9 cellular contexts compared by ENCODE assay signal in the genomic region with DNA sequence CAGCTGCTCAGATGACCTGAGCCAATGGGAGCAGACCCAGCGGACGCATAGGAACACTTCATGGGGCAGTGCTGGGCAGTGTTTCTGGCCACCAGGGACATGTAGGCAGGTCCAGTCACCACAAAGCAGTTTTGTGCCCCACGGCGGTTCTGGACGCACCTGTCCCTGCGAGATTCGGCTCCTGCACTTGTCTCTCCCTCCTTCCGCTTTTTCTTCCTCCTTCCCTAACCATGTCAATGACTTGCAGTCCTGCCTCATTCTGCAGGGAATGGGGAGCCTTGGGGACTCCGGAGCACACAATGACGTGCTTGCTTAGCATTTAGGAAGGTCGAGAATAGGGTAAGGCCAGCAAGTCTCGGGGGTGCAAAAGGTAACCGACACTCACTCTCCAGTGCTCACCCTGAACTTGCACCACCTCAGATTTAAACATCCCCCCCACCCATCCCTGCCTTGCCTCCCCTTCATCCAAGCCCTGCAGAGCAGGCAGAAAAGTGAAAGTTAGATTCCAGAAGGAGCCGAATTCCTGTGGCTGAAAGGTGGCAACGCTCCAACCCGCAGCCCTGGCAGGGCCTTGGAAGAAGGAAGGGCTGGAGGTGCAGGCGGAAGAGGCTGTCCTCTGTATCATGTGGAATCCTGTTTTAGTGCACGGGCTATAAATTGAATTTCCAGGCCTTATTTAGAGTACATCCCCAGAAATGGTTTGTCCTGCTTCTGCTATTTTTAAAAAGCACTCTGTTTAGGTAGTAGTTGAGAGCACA. TPM values are rescaled to one million over a fixed set of nuclear protein-coding genes. Genes with fewer than 3 reads are reported as not detected.
DNase-seq lines count a peak whose midpoint lies in the region; ATAC-seq and TF ChIP-seq lines count a peak whose summit lies in the region.
"Had no signal": no experiment of that assay in that cellular context is flagged by ENCODE, and none has a peak within 500 bp of the region (broad histone marks: within the 10 kb centered on the region; RNA-seq: fewer than 3 reads in every experiment).

No MANE protein-coding gene starts in this region.

- no peak overlapping the region for H3K4me3 ChIP-seq in brain microvascular endothelial cell (ENCODE audit: low read depth, low read length)
- H3K4me3 ChIP-seq in Karpas-422 (ENCODE audit: low read length): no peak overlapping the region

- no peaks in the 10 kb centered on the region for H3K36me3 ChIP-seq in brain microvascular endothelial cell (replicated peaks)
- H3K36me3 ChIP-seq in Karpas-422 (ENCODE audit: insufficient read depth, low read length): 0 out of 2 replicates have a peak, but pooled peaks cover 3% of the 10 kb centered on the region

- no peaks in the 10 kb centered on the region for H3K9me2 ChIP-seq in Karpas-422 (replicated peaks; ENCODE audit: insufficient read depth, low read length)

- no peak for ATAC-seq in HG03439 (IDR thresholded peaks at IDR 0.05; ENCODE audit: unreplicated experiment)
- ATAC-seq in HG03342 (IDR thresholded peaks at IDR 0.05; ENCODE audit: unreplicated experiment): no peak

- peaks cover 28% of the 10 kb centered on the region for H3K4me1 ChIP-seq in Karpas-422 (ENCODE audit: low read length)

- DNase-seq in HCEC 1CT (peak; percentile 82), brain microvascular endothelial cell (peak; percentile 88), kidney tubule cell (ENCODE audit: low spot score) (peak; percentile 91), superior temporal gyrus (ENCODE audit: extremely low spot score) (peak; percentile 47), Karpas-422 (no peak), SKM-1 (lab: John Stamatoyannopoulos, UW; ENCODE audit: unreplicated experiment) (no peak)
- DNase-seq: T-helper 2 cell had no signal

- no peak overlapping the region for H2AFZ ChIP-seq in Karpas-422 (ENCODE audit: low read length)

- H3K27ac ChIP-seq in brain microvascular endothelial cell: no peak overlapping the region
- no peak overlapping the region for H3K27ac ChIP-seq in Karpas-422 (ENCODE audit: low read length)

- H3K27me3 ChIP-seq in brain microvascular endothelial cell (replicated peaks) (no peaks in the 10 kb centered on the region), Karpas-422 (ENCODE audit: low read length) (no peaks in the 10 kb centered on the region)

- H3K9ac ChIP-seq in Karpas-422 (ENCODE audit: low read length): no peak overlapping the region

- no peak overlapping the region for H3K4me2 ChIP-seq in Karpas-422 (ENCODE audit: low read depth, low read length, poor library complexity, severe bottlenecking)

- no peaks in the 10 kb centered on the region for H3K9me3 ChIP-seq in Karpas-422 (ENCODE audit: low read length)

- in situ Hi-C loops in brain microvascular endothelial cell (cut with HindIII; ENCODE audit: low pct_ligation_motif_present, low sequenced_read_pairs): no loop called here

- no peaks in the 10 kb centered on the region for H4K20me1 ChIP-seq in Karpas-422 (ENCODE audit: insufficient read depth, low read depth, low read length)

- no peaks in the 10 kb centered on the region for H3K79me2 ChIP-seq in Karpas-422 (ENCODE audit: low read length)

- no peak for TF ChIP-seq CTCF in brain microvascular endothelial cell (IDR thresholded peaks at IDR 0.05; ENCODE audit: low read depth, low read length, missing control alignments)

RNA-seq across cellular contexts. Expression of a gene that starts 40.5 kb away (rescaled TPM):
- total RNA-seq in Karpas-422 (2014; rRNA removed; shearing (Covaris generic); ENCODE audit: low replicate concordance): 18.2 and 20.2 TPM in 2 replicates

Comparison
In these comparisons a context has a peak if more than half of its experiments do, and no peak if none do; other contexts are left out.
1. DNase-seq: peak in HCEC 1CT (single experiment), brain microvascular endothelial cell (single experiment), kidney tubule cell (single experiment) and superior temporal gyrus (single experiment); none in Karpas-422 (single experiment) and SKM-1 (single experiment).